11 cellular contexts compared by ENCODE assay signal in genomic region chr6:44225579-44226325, GRCh38. TPM values are rescaled to one million over a fixed set of nuclear protein-coding genes. Genes with fewer than 3 reads are reported as not detected.
DNase-seq lines count a peak whose midpoint lies in the region; ATAC-seq and TF ChIP-seq lines count a peak whose summit lies in the region.
"Had no signal": no experiment of that assay in that cellular context is flagged by ENCODE, and none has a peak within 500 bp of the region (broad histone marks: within the 10 kb centered on the region; RNA-seq: fewer than 3 reads in every experiment).

No MANE protein-coding gene starts in this region.

- peak overlapping the region; percentile 90 for H3K27ac Mint-ChIP-seq in nephron progenitor cell

- POLR2A ChIA-PET in IMR-90 (lab: Charles Lee; ENCODE audit: unreplicated experiment) = no interaction called here

- H3K36me3 Mint-ChIP-seq in nephron progenitor cell (ENCODE audit: low read depth) = peaks cover 6% of the 10 kb centered on the region

- H3K4me3 Mint-ChIP-seq in nephron progenitor cell = peak overlapping the region; percentile 68

- H3K4ac ChIP-seq in IMR-90 (ENCODE audit: low read depth, low read length) = no peak overlapping the region

- intact Hi-C loops in IMR-90 (cut with micrococcal nuclease) = no loop called here

- no peak overlapping the region for H2AFZ ChIP-seq in IMR-90 (replicated peaks; ENCODE audit: low read length, poor library complexity)
- H2AFZ ChIP-seq: parathyroid adenoma had no signal

- no peak overlapping the region for H2AK5ac ChIP-seq in IMR-90 (ENCODE audit: low read depth, low read length)

- H2BK20ac ChIP-seq in IMR-90 (ENCODE audit: low read depth, low read length) = no peak overlapping the region

- H3K4me1 Mint-ChIP-seq in nephron progenitor cell = peaks cover 84% of the 10 kb centered on the region

- H3K4me2 ChIP-seq in IMR-90 (ENCODE audit: low read depth, low read length) = no peak overlapping the region

- no peak for TF ChIP-seq RAD21 in IMR-90 (IDR thresholded peaks at IDR 0.05; ENCODE audit: low read length)

- H2AK9ac ChIP-seq in IMR-90 (replicated peaks; ENCODE audit: low read depth, low read length, poor library complexity) = peak overlapping the region; percentile 23

- H4K91ac ChIP-seq in IMR-90 (ENCODE audit: insufficient read depth, low read depth, low read length) = no peak overlapping the region

- H4K8ac ChIP-seq in IMR-90 (ENCODE audit: low read depth in 2 of 2, low read length in 2 of 2) = no peak overlapping the region

- dilution Hi-C loops in IMR-90 (cut with HindIII; ENCODE audit: low sequenced_read_pairs, unreplicated experiment) = no loop called here

- H2BK15ac ChIP-seq in IMR-90 (ENCODE audit: low read depth, low read length) = no peak overlapping the region

- H3K79me1 ChIP-seq in IMR-90 (ENCODE audit: low read depth in 1 of 2, low read length in 2 of 2) = peaks cover 0 to 8% of the 10 kb centered on the region in 2 experiments; a peak in 1 of 4 replicates

- no peak overlapping the region for H3K23ac ChIP-seq in IMR-90 (ENCODE audit: low read depth, low read length)

- no peaks in the 10 kb centered on the region for H3K9me3 ChIP-seq in IMR-90 (ENCODE audit: control insufficient read depth, insufficient read depth, low read length)

- no peak overlapping the region for H2BK120ac ChIP-seq in IMR-90 (ENCODE audit: low read depth, low read length)

- H4K20me1 ChIP-seq in IMR-90 (ENCODE audit: insufficient read depth, low read length) = no peaks in the 10 kb centered on the region

- peaks cover 16% of the 10 kb centered on the region for H3K4me1 ChIP-seq in IMR-90 (ENCODE audit: control insufficient read depth, insufficient read depth, low read length)

- no peak overlapping the region for H3K18ac ChIP-seq in IMR-90 (ENCODE audit: low read depth, low read length)

- peak; percentile 34 for DNase-seq in COLO668 (lab: John Stamatoyannopoulos, UW; ENCODE audit: unreplicated experiment)
- DNase-seq in IMR-90 = no peak
- no peak for DNase-seq in nephron progenitor cell
- no peak for DNase-seq in superior temporal gyrus (ENCODE audit: extremely low spot score)
- DNase-seq in EL = no peak

- H3K27me3 ChIP-seq in IMR-90 (ENCODE audit: control insufficient read depth, insufficient read depth, low read length) = no peaks in the 10 kb centered on the region

- H3K9me3 Mint-ChIP-seq in nephron progenitor cell = no peaks in the 10 kb centered on the region

- H3K9ac ChIP-seq in IMR-90 (ENCODE audit: low read depth, low read length) = no peak overlapping the region
- H3K9ac ChIP-seq: parathyroid adenoma had no signal

- H3K4me3 ChIP-seq in IMR-90 (ENCODE audit: insufficient read depth, low read depth, low read length) = no peak overlapping the region

- CTCF ChIA-PET in IMR-90 (lab: Yijun Ruan, JAX) = no interaction called here

- in situ Hi-C loops in IMR-90 (cut with MboI; ENCODE audit: low sequenced_read_pairs) = no loop called here

- no peak overlapping the region for H3K14ac ChIP-seq in IMR-90 (replicated peaks; ENCODE audit: low read depth, low read length)

- no peak overlapping the region for H2BK5ac ChIP-seq in IMR-90 (ENCODE audit: low read depth, low read length, poor library complexity, severe bottlenecking)

- no peak for TF ChIP-seq POLR2A in IMR-90 (IDR thresholded peaks at IDR 0.05; ENCODE audit: low read depth, low read length)

- 100% methylated on average over 2 of the region's 8 CpGs; no CpG with 5 or more reads in 1 of the 2 experiments for WGBS in IMR-90 (ENCODE audit: extremely low coverage in 2 of 2, insufficient read length in 1 of 2), 2 experiments

- H3K9me1 ChIP-seq in IMR-90 (ENCODE audit: insufficient read depth, low read length) = no peaks in the 10 kb centered on the region; the same call in 1 of the 2 replicates

- no TSS peak for BruUV-seq in IMR-90 (replicated peaks; lab: Mats Ljungman, UMichigan)

- H3K36me3 ChIP-seq in IMR-90 (ENCODE audit: control insufficient read depth, insufficient read depth, low read length) = no peaks in the 10 kb centered on the region

- no peak overlapping the region for H3K27ac ChIP-seq in IMR-90 (ENCODE audit: insufficient read depth, low read length)
- peak overlapping the region; percentile 83 for H3K27ac ChIP-seq in angular gyrus (ENCODE audit: low read depth, low read length)
- H3K27ac ChIP-seq: parathyroid adenoma had no signal

- ATAC-seq in IMR-90 (ENCODE audit: low read depth) (no peak), HG02610 (IDR thresholded peaks at IDR 0.05; ENCODE audit: unreplicated experiment) (no peak), HG03097 (IDR thresholded peaks at IDR 0.05; ENCODE audit: low FRiP score, unreplicated experiment) (no peak)

- H4K5ac ChIP-seq in IMR-90 (ENCODE audit: low read depth, low read length) = no peak overlapping the region

- H3K56ac ChIP-seq in IMR-90 (ENCODE audit: extremely low read depth, insufficient read depth, low read length) = no peak overlapping the region

- no peaks in the 10 kb centered on the region for H3K27me3 Mint-ChIP-seq in nephron progenitor cell (ENCODE audit: low read depth, poor library complexity)

- TF ChIP-seq CTCF in IMR-90 (conservative IDR thresholded peaks at IDR 0.05; ENCODE audit: low read depth, low read length) = no peak
- TF ChIP-seq CTCF in nephron progenitor cell (IDR thresholded peaks at IDR 0.05) = no peak

TF ChIP-seq in IMR-90, 13 proteins besides CTCF, POLR2A, EP300 and RAD21:
- TF ChIP-seq BHLHE40 (IDR thresholded peaks at IDR 0.05; ENCODE audit: low read depth, low read length) (no peak), ELK1 (IDR thresholded peaks at IDR 0.05; ENCODE audit: borderline replicate concordance, low read depth, low read length) (no peak), SMC3 (IDR thresholded peaks at IDR 0.05; ENCODE audit: low read depth, low read length) (no peak), MXI1 (IDR thresholded peaks at IDR 0.05; ENCODE audit: borderline replicate concordance, low read depth, low read length) (no peak), MAFK (IDR thresholded peaks at IDR 0.05; ENCODE audit: low read depth, low read length) (no peak), CHD1 (IDR thresholded peaks at IDR 0.05; ENCODE audit: low read depth, low read length) (no peak), RFX5 (IDR thresholded peaks at IDR 0.05; ENCODE audit: low read depth, low read length) (no peak), RCOR1 (IDR thresholded peaks at IDR 0.05; ENCODE audit: insufficient replicate concordance, low read length) (no peak), USF2 (IDR thresholded peaks at IDR 0.05; ENCODE audit: low read depth, low read length) (no peak), FOS (IDR thresholded peaks at IDR 0.05; ENCODE audit: low read depth, low read length) (no peak), CEBPB (IDR thresholded peaks at IDR 0.05; ENCODE audit: low read depth, low read length) (no peak), MAZ (IDR thresholded peaks at IDR 0.05; ENCODE audit: borderline replicate concordance, low read depth, low read length) (no peak), NFE2L2 (IDR thresholded peaks at IDR 0.05; ENCODE audit: low read depth, low read length) (no peak)
TF ChIP-seq in IMR-90: peak in this region for 0.

RNA-seq across cellular contexts. Expression of gene SLC29A1, which starts 2.4 kb away (rescaled TPM):
- total RNA-seq in IMR-90 (2012; rRNA removed) = 4.1 and 4.7 TPM in 2 replicates
- polyA plus RNA-seq in IMR-90 (2012; rRNA removed) = 22.1 and 23.2 TPM in 2 replicates
- polyA plus RNA-seq in IMR-90 (2012; cell fraction: cytosol; rRNA removed) = 20.7 and 23.2 TPM in 2 replicates
- 33.9 and 57.0 TPM in 2 replicates for polyA plus RNA-seq in IMR-90 (2012; cell fraction: nucleus; rRNA removed; ENCODE audit: low replicate concordance)

RNA-seq across cellular contexts. Expression of gene MYMX, which starts 9.0 kb away (rescaled TPM):
- total RNA-seq in IMR-90 (2012; rRNA removed) = not detected in 2 replicates
- not detected in 2 replicates for polyA plus RNA-seq in IMR-90 (2012; rRNA removed)
- not detected in 2 replicates for polyA plus RNA-seq in IMR-90 (2012; cell fraction: cytosol; rRNA removed)
- not detected in 2 replicates for polyA plus RNA-seq in IMR-90 (2012; cell fraction: nucleus; rRNA removed; ENCODE audit: low replicate concordance)
- total RNA-seq: Daoy, SK-MEL-5 had no signal

RNA-seq across cellular contexts. Expression of gene HSP90AB1, which starts 21.1 kb away (rescaled TPM):
- 1,307 and 1,440 TPM in 2 replicates for total RNA-seq in IMR-90 (2012; rRNA removed)
- polyA plus RNA-seq in IMR-90 (2012; rRNA removed) = 771 and 887 TPM in 2 replicates
- 246 and 656 TPM in 2 replicates for polyA plus RNA-seq in IMR-90 (2012; cell fraction: cytosol; rRNA removed)
- 158 and 414 TPM in 2 replicates for polyA plus RNA-seq in IMR-90 (2012; cell fraction: nucleus; rRNA removed; ENCODE audit: low replicate concordance)

RNA-seq across cellular contexts. Expression of gene SLC35B2, which starts 31.6 kb away (rescaled TPM):
- total RNA-seq in IMR-90 (2012; rRNA removed) = 41.7 and 51.4 TPM in 2 replicates
- 89.9 and 94.8 TPM in 2 replicates for polyA plus RNA-seq in IMR-90 (2012; rRNA removed)
- 91.0 and 123 TPM in 2 replicates for polyA plus RNA-seq in IMR-90 (2012; cell fraction: cytosol; rRNA removed)
- polyA plus RNA-seq in IMR-90 (2012; cell fraction: nucleus; rRNA removed; ENCODE audit: low replicate concordance) = 64.5 and 76.3 TPM in 2 replicates

RNA-seq across cellular contexts. Expression of gene NFKBIE, which starts 39.6 kb away (rescaled TPM):
- total RNA-seq in IMR-90 (2012; rRNA removed) = 7.5 and 7.9 TPM in 2 replicates
- 13.0 and 16.7 TPM in 2 replicates for polyA plus RNA-seq in IMR-90 (2012; rRNA removed)
- 17.6 and 22.6 TPM in 2 replicates for polyA plus RNA-seq in IMR-90 (2012; cell fraction: cytosol; rRNA removed)
- 14.5 and 23.0 TPM in 2 replicates for polyA plus RNA-seq in IMR-90 (2012; cell fraction: nucleus; rRNA removed; ENCODE audit: low replicate concordance)
